In the genomic region with DNA sequence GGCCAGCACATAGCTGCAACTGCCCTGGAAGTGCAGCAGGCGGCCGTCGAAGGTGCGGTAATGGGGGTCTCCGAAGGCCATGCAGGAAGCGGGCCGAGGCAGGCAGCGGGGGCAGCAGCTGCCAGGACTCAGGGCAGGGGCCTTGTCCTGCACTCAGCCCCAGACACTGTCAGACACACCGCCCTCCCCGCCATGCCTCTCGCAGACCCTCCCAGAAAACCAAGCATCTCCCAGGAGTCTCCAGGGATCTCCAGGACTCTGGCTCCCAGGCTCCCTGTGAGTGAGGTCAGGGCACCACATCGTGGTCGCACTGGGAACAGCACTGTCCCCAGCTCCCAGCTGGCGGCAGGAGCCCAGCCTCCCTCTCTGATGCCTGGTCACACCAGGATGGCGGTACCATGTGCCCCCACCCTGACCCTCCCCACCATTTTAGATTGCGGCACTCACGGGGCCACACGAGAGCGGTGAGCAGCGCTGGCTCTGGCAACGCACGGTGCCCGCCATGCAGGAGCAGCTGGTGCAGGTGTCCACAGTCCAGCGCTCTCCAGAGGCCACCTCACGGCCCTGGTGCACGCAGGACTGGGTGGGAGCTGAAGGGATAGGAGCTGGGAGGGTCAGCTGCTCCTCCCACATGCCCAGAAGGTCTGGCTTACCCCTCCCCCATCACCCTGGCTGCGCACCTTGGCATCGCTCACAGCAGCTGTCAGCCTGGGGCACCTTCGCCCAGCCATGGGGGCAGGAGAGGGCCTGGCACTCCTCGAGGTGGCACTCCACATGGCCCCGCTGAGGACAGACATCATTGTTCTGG, we compare ENCODE assay signal across 10 cellular contexts.
DNase-seq lines count a peak whose midpoint lies in the region; ATAC-seq and TF ChIP-seq lines count a peak whose summit lies in the region.
"Had no signal": no experiment of that assay in that cellular context is flagged by ENCODE, and none has a peak within 500 bp of the region (broad histone marks: within the 10 kb centered on the region; RNA-seq: fewer than 3 reads in every experiment).

No MANE protein-coding gene starts in this region.

- ATAC-seq in activated CD4-positive, CD25-positive, alpha-beta regulatory T cell treated with anti-CD3 and anti-CD28 coated beads, Interleukin-2, amount 50 U/mL, for 24 hours: no peak
- ATAC-seq: naive thymus-derived CD8-positive, alpha-beta T cell had no signal

- H3K27ac ChIP-seq in VCaP: peak overlapping the region; percentile 67; the same call in 1 of the 2 replicates
- H3K27ac ChIP-seq: SJSA1 had no signal

- peak; percentile 96 for TF ChIP-seq CTCF in VCaP (conservative IDR thresholded peaks at IDR 0.05)

- intact Hi-C loops in head of caudate nucleus (cut with DNase I): loop anchor here (5.0 kb wide), 1 partner anchor 268 kb away; no protein-coding TSS in a partner anchor

- DNase-seq in ELF-1 (ENCODE audit: low read depth, low spot score): peak; percentile 86
- peak; percentile 51 for DNase-seq in NCI-H1105 (lab: John Stamatoyannopoulos, UW)
- DNase-seq in head of caudate nucleus: peak; percentile 57 to 91 (median 80)
- peak; percentile 87 for DNase-seq in retina
- no peak for DNase-seq in RPMI8226
- DNase-seq in T-helper 1 cell: no peak

Comparison
In these comparisons a context has a peak if more than half of its experiments do, and no peak if none do; other contexts are left out.
1. DNase-seq: peak in ELF-1 (single experiment), NCI-H1105 (single experiment), head of caudate nucleus (42 of 42) and retina (single experiment); none in RPMI8226 (single experiment) and T-helper 1 cell (0 of 5).